ENCODE assay signal across 8 cellular contexts in the genomic region with DNA sequence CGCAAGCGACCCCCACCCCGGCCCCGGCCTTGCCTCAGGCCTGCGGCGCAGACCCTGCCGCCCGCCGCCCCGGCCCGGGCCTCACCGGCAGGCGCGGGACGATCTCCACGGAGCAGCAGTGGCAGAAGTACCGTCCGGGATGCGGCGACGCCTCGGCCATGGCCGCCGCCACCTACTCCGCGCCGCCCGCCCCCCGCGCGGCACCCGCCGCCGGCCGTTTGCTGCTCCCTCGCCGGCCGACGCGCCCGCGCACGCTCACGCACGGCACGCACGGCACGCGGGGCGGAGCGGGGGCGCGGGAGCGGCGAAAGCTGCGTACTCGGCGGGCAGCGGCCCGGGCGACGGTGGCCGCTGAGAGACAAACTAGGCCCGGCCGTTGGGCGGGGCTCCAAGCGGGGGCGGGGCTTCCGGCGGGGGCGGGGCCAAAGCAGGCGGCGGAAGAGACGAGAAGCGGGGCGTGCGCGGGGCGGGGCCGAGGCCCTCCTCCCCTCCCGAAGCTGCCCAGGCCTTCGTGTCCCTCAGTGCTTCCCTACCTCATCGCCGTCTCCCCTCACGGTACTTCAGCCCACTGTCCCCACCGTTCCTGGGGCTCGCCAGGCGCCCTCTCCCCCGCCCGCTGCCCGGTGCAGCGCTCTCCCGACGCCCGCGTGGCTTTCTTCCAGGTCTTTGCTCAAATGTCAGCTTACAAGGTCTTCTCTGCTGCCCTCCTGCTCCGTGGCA. TPM values are rescaled to one million over a fixed set of nuclear protein-coding genes. Genes with fewer than 3 reads are reported as not detected.
DNase-seq lines count a peak whose midpoint lies in the region; ATAC-seq and TF ChIP-seq lines count a peak whose summit lies in the region.

A gene (minus strand): TSS at position 253 of the 720 bp plus-strand sequence. CDS start 93 bp downstream, at position 160.

- in situ Hi-C loops in transverse colon (cut with MboI; ENCODE audit: low pct_ligation_motif_present in 1 of 4, low pct_unique_long_range_greater_than_20kb in 1 of 4, low sequenced_read_pairs in 3 of 4), result no loop called here

- peak; percentile 70 for ATAC-seq in HG02642 (IDR thresholded peaks at IDR 0.05; ENCODE audit: poor library complexity, unreplicated experiment)
- ATAC-seq in heart left ventricle, result peak; percentile 62 to 84 (median 80)

- no peak for TF ChIP-seq EP300 in transverse colon (IDR thresholded peaks at IDR 0.05; ENCODE audit: low read depth)

- TF ChIP-seq POLR2A in heart left ventricle (IDR thresholded peaks at IDR 0.05), result peak in 1 of 2 donors; percentile 24
- peak; percentile 50 for TF ChIP-seq POLR2A in transverse colon (IDR thresholded peaks at IDR 0.05)

- H3K9me3 ChIP-seq in heart left ventricle (no peaks in the 10 kb centered on the region), transverse colon (no peaks in the 10 kb centered on the region)

- intact Hi-C loops in heart left ventricle (cut with DNase I), result loop anchor here in 2 of 10 donors (1.0 to 5.0 kb wide), 4 partner anchors 70 to 249 kb away; a partner anchor contains a TSS
- intact Hi-C loops in posterior cingulate gyrus (cut with DNase I), result loop anchor here (10.0 kb wide), 2 partner anchors 132 to 262 kb away; a partner anchor contains a TSS
- intact Hi-C loops in transverse colon (cut with DNase I; ENCODE audit: low total_unique reads), result no loop called here

- peaks cover 22 to 67% (median 55%) of the 10 kb centered on the region in 12 donors for H3K4me1 ChIP-seq in heart left ventricle
- peaks cover 39 to 60% (median 53%) of the 10 kb centered on the region in 4 donors for H3K4me1 ChIP-seq in transverse colon

- H3K4me3 ChIP-seq in GM06990 (replicated peaks; ENCODE audit: low read depth, low read length) (peak within 1 kb of the TSS; percentile 97), heart left ventricle (peak within 1 kb of the TSS; percentile 76 to 100 (median 96)), transverse colon (peak within 1 kb of the TSS; percentile 84 to 100 (median 98))

- DNase-seq in GM06990 (ENCODE audit: extremely low read depth, insufficient read length) (peak; percentile 96), NCI-H1436 treated with DMSO at 0.1 percent for 48 hours (lab: John Stamatoyannopoulos, UW) (peak; percentile 56), T-helper 1 cell (peak; percentile 85 to 92 (median 92)), heart left ventricle (peak; percentile 92 to 97 (median 94)), posterior cingulate gyrus (peak; percentile 73 to 97 (median 84)), transverse colon (peak; percentile 95)

- H3K27me3 ChIP-seq in GM06990 (replicated peaks; ENCODE audit: control insufficient read depth, insufficient read depth, low read length) (no peaks in the 10 kb centered on the region), heart left ventricle (no peaks in the 10 kb centered on the region), transverse colon (no peaks in the 10 kb centered on the region)

- no peak for TF ChIP-seq CTCF in GM06990 (IDR thresholded peaks at IDR 0.05; ENCODE audit: insufficient read depth, low read length, poor library complexity, severe bottlenecking)
- TF ChIP-seq CTCF in heart left ventricle (IDR thresholded peaks at IDR 0.05), result no peak
- no peak for TF ChIP-seq CTCF in transverse colon (IDR thresholded peaks at IDR 0.05)

- H3K27ac ChIP-seq in adipose tissue (ENCODE audit: low read depth, low read length), result peak within 1 kb of the TSS; percentile 55
- H3K27ac ChIP-seq in heart left ventricle, result peak within 1 kb of the TSS; percentile 43 to 97 (median 92)
- peak within 1 kb of the TSS; percentile 95 to 97 (median 96) for H3K27ac ChIP-seq in transverse colon

- 1% methylated on average over 63 to 97 of the region's 97 CpGs for WGBS in adipose tissue, 3 donors
- WGBS in heart left ventricle, 4 donors, result 1% methylated on average over 33 to 97 of the region's 97 CpGs
- WGBS in transverse colon (ENCODE audit: low coverage in 1 of 2), 2 donors, result 2% methylated on average over 51 of the region's 97 CpGs; no CpG with 5 or more reads in 1 of the 2 donors

- H3K36me3 ChIP-seq in GM06990 (ENCODE audit: control insufficient read depth, insufficient read depth, low read length) (peaks cover 8% of the 10 kb centered on the region), heart left ventricle (peaks cover 0 to 7% (median 0%) of the 10 kb centered on the region in 9 donors), transverse colon (no peaks in the 10 kb centered on the region)

RNA-seq across cellular contexts. Expression of the gene that starts here (rescaled TPM):
- polyA plus RNA-seq in adipose tissue (10 to 100 TPM; 19.1 to 50.0 (median 24.8) TPM), heart left ventricle (10 to 100 TPM; 23.5 to 45.2 TPM)
- total RNA-seq in heart left ventricle (100 to 1,000 TPM in 1 of 9 donors, 10 to 100 TPM in 8; 21.6 to 105 (median 29.4) TPM), transverse colon (100 to 1,000 TPM in 2 of 4 donors, 10 to 100 TPM in 2; 88.6 to 148 (median 102) TPM)

Comparison
In these comparisons a context has a peak if more than half of its experiments do, and no peak if none do; other contexts are left out.
1. Peak in every context shown above with its lines: DNase-seq, ATAC-seq, H3K4me3 ChIP-seq and H3K27ac ChIP-seq.